In genomic region chr1:145823565-145824498, GRCh38 we compare ENCODE assay signal across 1 cellular context.
A peak's percentile ranks its signal among the peaks of the same experiment; 100 is the strongest.
TF ChIP-seq lines count a peak whose summit lies in the region.

POLR3C (plus strand) TSS chr1:145824200; CDS start chr1:145825777, 1,577 bp downstream.
RNF115 (minus strand) TSS chr1:145824095; CDS start chr1:145823873, 222 bp downstream.

TF ChIP-seq in HEK293, 187 proteins besides CTCF, POLR2A, EP300 and RAD21 (continued from another document and continues in another):
- TF ChIP-seq REST (tag by site-specific recombination; IDR thresholded peaks at IDR 0.05) (peak; percentile 39; the same call in 1 of the 2 replicates), GLI4 (tag by site-specific recombination; IDR thresholded peaks at IDR 0.05) (no peak), ZBTB10 (tag by site-specific recombination; IDR thresholded peaks at IDR 0.05) (0 out of 2 replicates have a peak, but pooled peaks have one; percentile 7), ZNF266 (tag by site-specific recombination; IDR thresholded peaks at IDR 0.05; ENCODE audit: low read depth) (no peak), ZNF560 (tag by site-specific recombination; IDR thresholded peaks at IDR 0.05; ENCODE audit: borderline replicate concordance) (no peak), KLF7 (tag by site-specific recombination; IDR thresholded peaks at IDR 0.05; ENCODE audit: borderline replicate concordance) (no peak), ZNF404 (tag by site-specific recombination; IDR thresholded peaks at IDR 0.05) (peak; percentile 10; the same call in 1 of the 2 replicates), ZNF501 (tag by site-specific recombination; IDR thresholded peaks at IDR 0.05) (peak; percentile 95), ZXDB (tag by site-specific recombination; IDR thresholded peaks at IDR 0.05) (peak; percentile 88), ZNF707 (tag by site-specific recombination; IDR thresholded peaks at IDR 0.05) (no peak), ZSCAN23 (tag by site-specific recombination; IDR thresholded peaks at IDR 0.05) (peak; percentile 63; the same call in 1 of the 2 replicates), ZNF677 (tag by site-specific recombination; IDR thresholded peaks at IDR 0.05) (no peak), ELK4 (IDR thresholded peaks at IDR 0.05; ENCODE audit: borderline replicate concordance, low read depth, low read length) (no peak; the same call in 1 of the 2 replicates), PBX3 (CRISPR knock-in tag; IDR thresholded peaks at IDR 0.05) (no peak; the same call in 1 of the 2 replicates), REPIN1 (tag by site-specific recombination; IDR thresholded peaks at IDR 0.05; ENCODE audit: low read depth) (no peak), BCL11A (tag by site-specific recombination; IDR thresholded peaks at IDR 0.05; ENCODE audit: low read depth) (no peak), ZNF792 (tag by site-specific recombination; IDR thresholded peaks at IDR 0.05) (0 out of 2 replicates have a peak, but pooled peaks have one; percentile 53), ZNF394 (tag by site-specific recombination; IDR thresholded peaks at IDR 0.05; ENCODE audit: borderline replicate concordance) (peak; percentile 60; the same call in 1 of the 2 replicates), ZNF768 (tag by site-specific recombination; IDR thresholded peaks at IDR 0.05) (no peak), EGR2 (tag by site-specific recombination; IDR thresholded peaks at IDR 0.05; ENCODE audit: low read depth) (no peak), ATF2 (tag by site-specific recombination; IDR thresholded peaks at IDR 0.05; ENCODE audit: low read depth) (no peak), ZNF26 (tag by site-specific recombination; IDR thresholded peaks at IDR 0.05) (no peak), MYNN (tag by site-specific recombination; IDR thresholded peaks at IDR 0.05; ENCODE audit: borderline replicate concordance) (no peak), ZNF555 (tag by site-specific recombination; conservative IDR thresholded peaks at IDR 0.05) (no peak), ZNF654 (tag by site-specific recombination; IDR thresholded peaks at IDR 0.05; ENCODE audit: low read depth) (no peak), ZNF639 (tag by site-specific recombination; IDR thresholded peaks at IDR 0.05) (peak; percentile 72), ZNF580 (tag by site-specific recombination; IDR thresholded peaks at IDR 0.05) (peak; percentile 90), ZNF529 (tag by site-specific recombination; IDR thresholded peaks at IDR 0.05; ENCODE audit: insufficient replicate concordance) (no peak), INSM2 (tag by site-specific recombination; IDR thresholded peaks at IDR 0.05) (no peak; the same call in 1 of the 2 replicates), WT1 (tag by site-specific recombination; IDR thresholded peaks at IDR 0.05) (0 out of 2 replicates have a peak, but pooled peaks have one; percentile 12), FEZF1 (tag by site-specific recombination; IDR thresholded peaks at IDR 0.05) (0 out of 2 replicates have a peak, but pooled peaks have one; percentile 24), ZFP3 (tag by site-specific recombination; IDR thresholded peaks at IDR 0.05; ENCODE audit: low read depth) (no peak), ZNF791 (tag by site-specific recombination; IDR thresholded peaks at IDR 0.05) (no peak), ZSCAN16 (tag by site-specific recombination; IDR thresholded peaks at IDR 0.05) (no peak), ZNF423 (tag by site-specific recombination; IDR thresholded peaks at IDR 0.05) (no peak; the same call in 1 of the 2 replicates), ZNF280C (tag by site-specific recombination; IDR thresholded peaks at IDR 0.05) (no peak), OSR2 (tag by site-specific recombination; IDR thresholded peaks at IDR 0.05) (no peak), KLF10 (tag by site-specific recombination; IDR thresholded peaks at IDR 0.05) (no peak), ZNF362 (tag by site-specific recombination; IDR thresholded peaks at IDR 0.05) (0 out of 2 replicates have a peak, but pooled peaks have one; percentile 36), ZNF514 (tag by site-specific recombination; IDR thresholded peaks at IDR 0.05) (no peak), ZBTB21 (tag by site-specific recombination; IDR thresholded peaks at IDR 0.05) (no peak), ZNF660 (tag by site-specific recombination; IDR thresholded peaks at IDR 0.05) (peak; percentile 97), ZNF548 (tag by site-specific recombination; IDR thresholded peaks at IDR 0.05) (no peak), ZNF623 (tag by site-specific recombination; IDR thresholded peaks at IDR 0.05) (no peak)
